In genomic region chr20:18137412-18138265, GRCh38 we compare ENCODE assay signal across 8 cellular contexts. TPM values are rescaled to one million over a fixed set of nuclear protein-coding genes. Genes with fewer than 3 reads are reported as not detected.
DNase-seq lines count a peak whose midpoint lies in the region; TF ChIP-seq lines count a peak whose summit lies in the region.

KAT14 (plus strand) TSS chr20:18137863; CDS start chr20:18142661, 4,798 bp downstream.
PET117 (plus strand) TSS chr20:18137863; CDS start chr20:18137956, 93 bp downstream.

- peaks cover 6% of the 10 kb centered on the region for H4K20me1 ChIP-seq in Loucy (ENCODE audit: insufficient read depth, low read length, poor library complexity, severe bottlenecking)

- no peaks in the 10 kb centered on the region; the same call in 1 of the 2 replicates for H3K27me3 ChIP-seq in H7 (ENCODE audit: control insufficient read depth, insufficient read depth, low read length)
- H3K27me3 ChIP-seq in Loucy (ENCODE audit: insufficient read depth, low read length, poor library complexity, severe bottlenecking): peaks cover 4% of the 10 kb centered on the region
- peaks cover 15% of the 10 kb centered on the region for H3K27me3 ChIP-seq in neuron (ENCODE audit: insufficient read depth, low read length)

- peak within 1 kb of the TSS; percentile 94 for H3K4me3 ChIP-seq in H7 (ENCODE audit: insufficient read depth, low read depth, low read length)
- H3K4me3 ChIP-seq in Loucy (ENCODE audit: low read length, poor library complexity, severe bottlenecking): peak within 1 kb of the TSS; percentile 91
- H3K4me3 ChIP-seq in neuron (ENCODE audit: low read length): peak within 1 kb of the TSS; percentile 65

- TF ChIP-seq CTCF in Loucy (conservative IDR thresholded peaks at IDR 0.05; ENCODE audit: low read length): no peak

- H3K4me2 ChIP-seq in Loucy (ENCODE audit: low read depth, low read length, poor library complexity, severe bottlenecking): peak within 1 kb of the TSS; percentile 83

- H3K79me2 ChIP-seq in Loucy (ENCODE audit: insufficient read depth, low read length): peaks cover 32% of the 10 kb centered on the region

- peak within 1 kb of the TSS; percentile 98 for H3K9ac ChIP-seq in Loucy (ENCODE audit: low read depth, low read length, poor library complexity, severe bottlenecking)

- H3K9me3 ChIP-seq in Loucy (ENCODE audit: insufficient read depth, low read depth, low read length) (no peaks in the 10 kb centered on the region), neuron (ENCODE audit: low read length) (no peaks in the 10 kb centered on the region)

- peaks cover 5% of the 10 kb centered on the region for H3K36me3 ChIP-seq in H7 (replicated peaks; ENCODE audit: control insufficient read depth, insufficient read depth, low read length)
- H3K36me3 ChIP-seq in Loucy (ENCODE audit: insufficient read depth, low read length): peaks cover 6% of the 10 kb centered on the region; the same call in 1 of the 2 replicates
- peaks cover 8% of the 10 kb centered on the region for H3K36me3 ChIP-seq in neuron (ENCODE audit: insufficient read depth, low read length)

- no peaks in the 10 kb centered on the region for H3K9me2 ChIP-seq in Loucy (replicated peaks; ENCODE audit: low read depth, low read length)

- H2AFZ ChIP-seq in Loucy (ENCODE audit: low read length) (peak within 1 kb of the TSS; percentile 100), neuron (ENCODE audit: low read depth, low read length) (peak within 1 kb of the TSS; percentile 95)

- peaks cover 20% of the 10 kb centered on the region for H3K4me1 ChIP-seq in Loucy (ENCODE audit: insufficient read depth, low read length, poor library complexity, severe bottlenecking)
- peaks cover 11% of the 10 kb centered on the region for H3K4me1 ChIP-seq in neuron (ENCODE audit: insufficient read depth, low read length)

- H3F3A ChIP-seq in Loucy (ENCODE audit: low read depth): no peaks in the 10 kb centered on the region

- peak; percentile 91 for DNase-seq in GDM1 (lab: John Stamatoyannopoulos, UW)
- DNase-seq in H7: peak; percentile 92
- DNase-seq in SIG-M5 (lab: John Stamatoyannopoulos, UW): peak; percentile 30
- peak; percentile 87 for DNase-seq in activated gamma-delta T cell treated with anti-CD3 and anti-CD28 coated beads, Interleukin-2, amount 50 U/mL, for 16 hours (ENCODE audit: low read depth)
- peak; percentile 93 for DNase-seq in foreskin melanocyte
- peak; percentile 85 for DNase-seq in stromal cell of bone marrow (ENCODE audit: low read depth)

RNA-seq across cellular contexts. Expression of gene KAT14, which starts in this region (rescaled TPM):
- total RNA-seq in H7 (2014; rRNA removed; shearing (Covaris generic)): 25.4 and 28.8 TPM in 2 replicates

RNA-seq across cellular contexts. Expression of gene PET117, which starts in this region (rescaled TPM):
- 17.2 and 22.3 TPM in 2 replicates for total RNA-seq in H7 (2014; rRNA removed; shearing (Covaris generic))

Comparison
In these comparisons a context has a peak if more than half of its experiments do, and no peak if none do; other contexts are left out.
1. Peak in every context shown above with its lines: DNase-seq and H3K4me3 ChIP-seq.
2. DNase-seq: peak in every context shown above with its lines; median percentile 93 in foreskin melanocyte; 92 in H7; 91 in GDM1; 87 in activated gamma-delta T cell treated with anti-CD3 and anti-CD28 coated beads, Interleukin-2, amount 50 U/mL, for 16 hours; 85 in stromal cell of bone marrow; 30 in SIG-M5.